In the genomic region with DNA sequence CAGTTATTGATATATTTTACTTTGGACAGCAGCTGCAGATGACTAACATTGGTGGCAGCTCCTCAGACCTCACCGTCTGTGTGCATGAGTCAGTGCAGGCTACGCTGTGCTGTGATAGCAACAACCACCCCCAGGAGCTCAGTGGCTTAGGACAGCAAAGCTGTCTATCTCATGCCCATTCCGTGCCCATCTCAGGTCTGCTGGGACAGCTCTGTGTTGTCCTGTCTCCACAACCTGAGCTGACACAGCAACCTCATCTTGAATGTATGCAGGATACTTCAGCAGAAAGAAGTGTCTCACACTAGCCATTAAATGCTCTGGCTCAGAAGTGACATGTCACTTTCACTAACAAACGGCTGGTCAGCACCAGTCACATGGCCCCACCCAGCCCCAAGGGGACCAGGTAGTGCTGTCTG, we compare ENCODE assay signal across 11 cellular contexts. TPM values are rescaled to one million over a fixed set of nuclear protein-coding genes. Genes with fewer than 3 reads are reported as not detected.
DNase-seq lines count a peak whose midpoint lies in the region; TF ChIP-seq lines count a peak whose summit lies in the region.
"Had no signal": no experiment of that assay in that cellular context is flagged by ENCODE, and none has a peak within 500 bp of the region (broad histone marks: within the 10 kb centered on the region; RNA-seq: fewer than 3 reads in every experiment).

No MANE protein-coding gene starts in this region.

- no peak overlapping the region for H3K14ac ChIP-seq in trophoblast cell (ENCODE audit: low read length)

- H2BK120ac ChIP-seq in trophoblast cell (ENCODE audit: insufficient read depth, low read length, poor library complexity), result no peak overlapping the region

- no peak overlapping the region for H3K27ac ChIP-seq in trophoblast cell (ENCODE audit: low read depth, low read length)
- H3K27ac ChIP-seq: testis had no signal

- no peak overlapping the region for H2AK5ac ChIP-seq in trophoblast cell (ENCODE audit: low read length)

- H2BK12ac ChIP-seq in trophoblast cell (ENCODE audit: low read length), result no peak overlapping the region

- H3K4me2 ChIP-seq in trophoblast cell (ENCODE audit: low read length), result no peak overlapping the region

- H3K27me3 ChIP-seq in trophoblast cell (ENCODE audit: insufficient read depth, low read length) (no peaks in the 10 kb centered on the region), BE2C (peaks cover 11% of the 10 kb centered on the region)
- H3K27me3 ChIP-seq: testis had no signal

- no peak overlapping the region for H4K12ac ChIP-seq in trophoblast cell (ENCODE audit: low read depth, low read length)

- H3K23ac ChIP-seq in trophoblast cell (ENCODE audit: low read length), result no peak overlapping the region

- H3K9me3 ChIP-seq in trophoblast cell (ENCODE audit: insufficient read depth, low read depth, low read length), result peaks cover 2% of the 10 kb centered on the region
- H3K9me3 ChIP-seq in BE2C, result no peaks in the 10 kb centered on the region
- H3K9me3 ChIP-seq: testis had no signal

- H3K4ac ChIP-seq in trophoblast cell (ENCODE audit: low read depth, low read length), result no peak overlapping the region

- H2BK5ac ChIP-seq in trophoblast cell (ENCODE audit: low read depth, low read length, poor library complexity), result no peak overlapping the region

- H3K4me3 ChIP-seq in trophoblast cell (ENCODE audit: low read depth, low read length), result no peak overlapping the region
- no peak overlapping the region for H3K4me3 ChIP-seq in BE2C (ENCODE audit: low read depth, low read length)
- H3K4me3 ChIP-seq: testis had no signal

- H3K79me1 ChIP-seq in trophoblast cell (ENCODE audit: low read length), result no peaks in the 10 kb centered on the region

- H3K36me3 ChIP-seq in trophoblast cell (ENCODE audit: control insufficient read depth in 1 of 2, insufficient read depth in 2 of 2, low read length in 2 of 2) (no peaks in the 10 kb centered on the region), BE2C (no peaks in the 10 kb centered on the region)

- WGBS in trophoblast cell (ENCODE audit: extremely low coverage, insufficient coverage, insufficient read length), result no CpG with 5 or more reads among the region's 4 CpGs

- H4K8ac ChIP-seq in trophoblast cell (ENCODE audit: low read depth, low read length), result no peak overlapping the region

- H4K91ac ChIP-seq in trophoblast cell (ENCODE audit: low read depth, low read length), result no peak overlapping the region

- H3K79me2 ChIP-seq in trophoblast cell (ENCODE audit: control insufficient read depth, insufficient read depth, low read length, poor library complexity), result no peaks in the 10 kb centered on the region

- H3K4me1 ChIP-seq in trophoblast cell (ENCODE audit: control insufficient read depth in 1 of 2, insufficient read depth in 2 of 2, low read length in 2 of 2) (peaks cover 0 to 3% of the 10 kb centered on the region in 2 experiments), BE2C (no peaks in the 10 kb centered on the region)
- H3K4me1 ChIP-seq: testis had no signal

- H3K9ac ChIP-seq in trophoblast cell (ENCODE audit: low read length), result no peak overlapping the region

- no peak overlapping the region for H3K18ac ChIP-seq in trophoblast cell (ENCODE audit: low read length)

- no peak for TF ChIP-seq CTCF in BE2C (IDR thresholded peaks at IDR 0.05; ENCODE audit: low read depth, low read length)

- no peak overlapping the region for H2AFZ ChIP-seq in trophoblast cell (ENCODE audit: insufficient read depth, low read length, poor library complexity)

- peak; percentile 70 for DNase-seq in GM04503 (ENCODE audit: low read depth)
- DNase-seq in OCI-M1 (lab: John Stamatoyannopoulos, UW), result peak; percentile 17
- DNase-seq in dermis microvascular lymphatic vessel endothelial cell (ENCODE audit: low read depth in 2 of 2), result peak; percentile 38 to 88
- peak; percentile 20 to 71 for DNase-seq in trophoblast cell
- no peak for DNase-seq in BE2C
- no peak for DNase-seq in D341Med (ENCODE audit: low spot score)
- DNase-seq in DMS114 treated with DMSO at 0.1 percent for 48 hours (lab: John Stamatoyannopoulos, UW; ENCODE audit: unreplicated experiment), result no peak
- DNase-seq in GM19238 (ENCODE audit: insufficient read length, low spot score), result no peak
- DNase-seq: T-cell, testis had no signal

RNA-seq across cellular contexts. Expression of gene BANF2, which starts 47.7 kb away (rescaled TPM):
- not detected in 2 replicates for total RNA-seq in dermis microvascular lymphatic vessel endothelial cell
- not detected in 2 replicates for polyA plus RNA-seq in trophoblast cell (2013)
- polyA plus RNA-seq in BE2C (2012; ENCODE audit: insufficient read depth, insufficient read length, low read depth), result not detected
- total RNA-seq: skeletal muscle tissue, T-cell had no signal

Comparison
In these comparisons a context has a peak if more than half of its experiments do, and no peak if none do; other contexts are left out.
1. DNase-seq: peak in GM04503 (single experiment), OCI-M1 (single experiment), dermis microvascular lymphatic vessel endothelial cell (2 of 2) and trophoblast cell (2 of 2); none in BE2C (single experiment), D341Med (single experiment), DMS114 treated with DMSO at 0.1 percent for 48 hours (single experiment) and GM19238 (single experiment).